In the genomic region with DNA sequence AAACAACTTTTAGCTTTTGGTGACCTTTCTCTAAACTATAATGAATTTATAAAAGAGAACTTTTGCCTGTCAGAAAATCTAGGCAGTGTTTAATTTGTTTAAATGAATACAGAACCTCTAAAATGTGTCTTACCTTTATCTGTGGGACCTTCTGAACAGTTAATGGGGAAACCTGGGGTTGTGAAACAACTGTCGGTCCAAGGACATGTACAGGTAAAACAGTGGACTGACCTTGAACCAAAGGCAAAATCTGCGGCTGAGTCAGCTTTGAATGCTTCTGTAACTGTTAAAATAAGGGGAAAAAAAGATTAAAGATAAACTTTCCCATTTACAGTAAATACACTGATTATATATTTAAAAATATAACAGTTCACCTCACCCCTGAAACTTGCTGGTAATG, we compare ENCODE assay signal across 1 cellular context.
TF ChIP-seq lines count a peak whose summit lies in the region.

No MANE protein-coding gene starts in this region.

TF ChIP-seq in HepG2, 621 proteins besides CTCF, POLR2A, EP300 and RAD21 (continued from another document and continues in another):
- TF ChIP-seq, protein P1, sequence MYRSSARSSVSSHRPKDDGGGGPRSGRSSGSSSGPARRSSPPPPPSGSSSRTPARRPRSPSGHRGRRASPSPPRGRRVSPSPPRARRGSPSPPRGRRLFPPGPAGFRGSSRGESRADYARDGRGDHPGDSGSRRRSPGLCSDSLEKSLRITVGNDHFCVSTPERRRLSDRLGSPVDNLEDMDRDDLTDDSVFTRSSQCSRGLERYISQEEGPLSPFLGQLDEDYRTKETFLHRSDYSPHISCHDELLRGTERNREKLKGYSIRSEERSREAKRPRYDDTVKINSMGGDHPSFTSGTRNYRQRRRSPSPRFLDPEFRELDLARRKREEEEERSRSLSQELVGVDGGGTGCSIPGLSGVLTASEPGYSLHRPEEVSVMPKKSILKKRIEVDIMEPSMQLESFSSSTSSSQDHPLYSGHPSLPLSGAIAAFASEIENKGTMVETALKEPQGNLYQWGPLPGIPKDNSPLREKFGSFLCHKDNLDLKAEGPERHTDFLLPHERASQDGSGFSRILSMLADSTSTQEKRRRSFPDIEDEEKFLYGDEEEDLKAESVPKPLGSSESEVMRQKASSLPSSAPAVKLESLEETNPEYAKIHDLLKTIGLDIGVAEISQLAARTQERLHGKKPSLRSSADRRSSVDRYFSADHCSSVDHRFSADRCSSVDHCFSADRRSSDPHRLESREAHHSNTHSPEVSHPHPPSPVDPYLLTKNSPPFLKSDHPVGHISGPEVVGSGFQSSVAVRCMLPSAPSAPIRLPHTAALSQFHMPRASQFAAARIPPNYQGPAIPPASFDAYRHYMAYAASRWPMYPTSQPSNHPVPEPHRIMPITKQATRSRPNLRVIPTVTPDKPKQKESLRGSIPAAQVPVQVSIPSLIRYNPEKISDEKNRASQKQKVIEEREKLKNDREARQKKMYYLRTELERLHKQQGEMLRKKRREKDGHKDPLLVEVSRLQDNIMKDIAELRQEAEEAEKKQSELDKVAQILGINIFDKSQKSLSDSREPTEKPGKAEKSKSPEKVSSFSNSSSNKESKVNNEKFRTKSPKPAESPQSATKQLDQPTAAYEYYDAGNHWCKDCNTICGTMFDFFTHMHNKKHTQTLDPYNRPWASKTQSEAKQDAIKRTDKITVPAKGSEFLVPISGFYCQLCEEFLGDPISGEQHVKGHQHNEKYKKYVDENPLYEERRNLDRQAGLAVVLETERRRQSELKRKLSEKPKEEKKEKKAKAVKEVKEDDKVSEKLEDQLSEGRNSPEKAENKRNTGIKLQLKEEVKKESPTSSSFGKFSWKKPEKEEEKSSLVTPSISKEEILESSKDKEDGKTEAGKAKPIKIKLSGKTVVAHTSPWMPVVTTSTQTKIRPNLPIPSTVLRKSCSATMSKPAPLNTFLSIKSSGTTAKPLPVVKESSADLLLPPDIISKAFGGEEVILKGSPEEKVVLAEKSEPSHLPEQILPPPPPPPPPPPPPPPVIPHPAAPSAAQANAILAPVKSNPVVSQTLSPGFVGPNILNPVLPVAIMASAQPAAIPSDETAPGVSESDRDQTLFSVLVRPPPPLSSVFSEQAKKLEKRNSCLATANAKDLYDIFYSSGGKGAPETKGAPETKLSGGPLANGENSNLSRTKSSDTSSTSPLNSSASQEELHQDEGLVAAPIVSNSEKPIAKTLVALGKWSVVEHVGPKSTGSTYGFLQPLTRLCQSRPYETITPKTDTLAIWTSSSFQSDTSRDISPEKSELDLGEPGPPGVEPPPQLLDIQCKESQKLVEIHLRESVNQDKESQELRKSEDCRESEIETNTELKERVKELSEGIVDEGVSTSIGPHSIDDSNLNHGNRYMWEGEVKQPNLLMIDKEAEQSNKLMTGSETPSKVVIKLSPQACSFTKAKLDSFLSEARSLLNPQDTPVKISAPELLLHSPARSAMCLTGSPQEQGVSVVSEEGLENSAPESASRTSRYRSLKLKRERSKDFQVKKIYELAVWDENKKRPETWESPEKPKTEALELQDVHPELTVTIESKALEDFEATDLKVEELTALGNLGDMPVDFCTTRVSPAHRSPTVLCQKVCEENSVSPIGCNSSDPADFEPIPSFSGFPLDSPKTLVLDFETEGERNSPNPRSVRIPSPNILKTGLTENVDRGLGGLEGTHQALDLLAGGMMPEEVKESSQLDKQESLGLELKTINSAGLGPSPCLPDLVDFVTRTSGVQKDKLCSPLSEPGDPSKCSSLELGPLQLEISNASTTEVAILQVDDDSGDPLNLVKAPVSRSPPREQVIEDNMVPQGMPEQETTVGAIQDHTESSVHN (CRISPR knock-in tag; IDR thresholded peaks at IDR 0.05) = no peak
- no peak for TF ChIP-seq TBL1XR1 (IDR thresholded peaks at IDR 0.05; ENCODE audit: borderline replicate concordance, low read length, partially characterized antibody)
- no peak for TF ChIP-seq ARNT2 (CRISPR knock-in tag; IDR thresholded peaks at IDR 0.05; ENCODE audit: low read depth)
- TF ChIP-seq GLI4 (CRISPR knock-in tag; IDR thresholded peaks at IDR 0.05; ENCODE audit: borderline replicate concordance) = no peak
- TF ChIP-seq, protein P2, sequence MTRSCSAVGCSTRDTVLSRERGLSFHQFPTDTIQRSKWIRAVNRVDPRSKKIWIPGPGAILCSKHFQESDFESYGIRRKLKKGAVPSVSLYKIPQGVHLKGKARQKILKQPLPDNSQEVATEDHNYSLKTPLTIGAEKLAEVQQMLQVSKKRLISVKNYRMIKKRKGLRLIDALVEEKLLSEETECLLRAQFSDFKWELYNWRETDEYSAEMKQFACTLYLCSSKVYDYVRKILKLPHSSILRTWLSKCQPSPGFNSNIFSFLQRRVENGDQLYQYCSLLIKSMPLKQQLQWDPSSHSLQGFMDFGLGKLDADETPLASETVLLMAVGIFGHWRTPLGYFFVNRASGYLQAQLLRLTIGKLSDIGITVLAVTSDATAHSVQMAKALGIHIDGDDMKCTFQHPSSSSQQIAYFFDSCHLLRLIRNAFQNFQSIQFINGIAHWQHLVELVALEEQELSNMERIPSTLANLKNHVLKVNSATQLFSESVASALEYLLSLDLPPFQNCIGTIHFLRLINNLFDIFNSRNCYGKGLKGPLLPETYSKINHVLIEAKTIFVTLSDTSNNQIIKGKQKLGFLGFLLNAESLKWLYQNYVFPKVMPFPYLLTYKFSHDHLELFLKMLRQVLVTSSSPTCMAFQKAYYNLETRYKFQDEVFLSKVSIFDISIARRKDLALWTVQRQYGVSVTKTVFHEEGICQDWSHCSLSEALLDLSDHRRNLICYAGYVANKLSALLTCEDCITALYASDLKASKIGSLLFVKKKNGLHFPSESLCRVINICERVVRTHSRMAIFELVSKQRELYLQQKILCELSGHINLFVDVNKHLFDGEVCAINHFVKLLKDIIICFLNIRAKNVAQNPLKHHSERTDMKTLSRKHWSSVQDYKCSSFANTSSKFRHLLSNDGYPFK (CRISPR knock-in tag; IDR thresholded peaks at IDR 0.05; ENCODE audit: borderline replicate concordance) = no peak
- TF ChIP-seq PAX8 (CRISPR knock-in tag; IDR thresholded peaks at IDR 0.05; ENCODE audit: borderline replicate concordance) = no peak
- TF ChIP-seq ZNF138 (CRISPR knock-in tag; IDR thresholded peaks at IDR 0.05; ENCODE audit: low read depth) = no peak
- no peak for TF ChIP-seq FOXK2 (IDR thresholded peaks at IDR 0.05)
- peak; percentile 41; the same call in 1 of the 2 replicates for TF ChIP-seq ZNF652 (CRISPR knock-in tag; IDR thresholded peaks at IDR 0.05; ENCODE audit: borderline replicate concordance, low read depth)
- TF ChIP-seq, protein P3, sequence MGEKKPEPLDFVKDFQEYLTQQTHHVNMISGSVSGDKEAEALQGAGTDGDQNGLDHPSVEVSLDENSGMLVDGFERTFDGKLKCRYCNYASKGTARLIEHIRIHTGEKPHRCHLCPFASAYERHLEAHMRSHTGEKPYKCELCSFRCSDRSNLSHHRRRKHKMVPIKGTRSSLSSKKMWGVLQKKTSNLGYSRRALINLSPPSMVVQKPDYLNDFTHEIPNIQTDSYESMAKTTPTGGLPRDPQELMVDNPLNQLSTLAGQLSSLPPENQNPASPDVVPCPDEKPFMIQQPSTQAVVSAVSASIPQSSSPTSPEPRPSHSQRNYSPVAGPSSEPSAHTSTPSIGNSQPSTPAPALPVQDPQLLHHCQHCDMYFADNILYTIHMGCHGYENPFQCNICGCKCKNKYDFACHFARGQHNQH (CRISPR knock-in tag; IDR thresholded peaks at IDR 0.05) = 0 out of 2 replicates have a peak, but pooled peaks have one; percentile 29
- TF ChIP-seq, protein P4, sequence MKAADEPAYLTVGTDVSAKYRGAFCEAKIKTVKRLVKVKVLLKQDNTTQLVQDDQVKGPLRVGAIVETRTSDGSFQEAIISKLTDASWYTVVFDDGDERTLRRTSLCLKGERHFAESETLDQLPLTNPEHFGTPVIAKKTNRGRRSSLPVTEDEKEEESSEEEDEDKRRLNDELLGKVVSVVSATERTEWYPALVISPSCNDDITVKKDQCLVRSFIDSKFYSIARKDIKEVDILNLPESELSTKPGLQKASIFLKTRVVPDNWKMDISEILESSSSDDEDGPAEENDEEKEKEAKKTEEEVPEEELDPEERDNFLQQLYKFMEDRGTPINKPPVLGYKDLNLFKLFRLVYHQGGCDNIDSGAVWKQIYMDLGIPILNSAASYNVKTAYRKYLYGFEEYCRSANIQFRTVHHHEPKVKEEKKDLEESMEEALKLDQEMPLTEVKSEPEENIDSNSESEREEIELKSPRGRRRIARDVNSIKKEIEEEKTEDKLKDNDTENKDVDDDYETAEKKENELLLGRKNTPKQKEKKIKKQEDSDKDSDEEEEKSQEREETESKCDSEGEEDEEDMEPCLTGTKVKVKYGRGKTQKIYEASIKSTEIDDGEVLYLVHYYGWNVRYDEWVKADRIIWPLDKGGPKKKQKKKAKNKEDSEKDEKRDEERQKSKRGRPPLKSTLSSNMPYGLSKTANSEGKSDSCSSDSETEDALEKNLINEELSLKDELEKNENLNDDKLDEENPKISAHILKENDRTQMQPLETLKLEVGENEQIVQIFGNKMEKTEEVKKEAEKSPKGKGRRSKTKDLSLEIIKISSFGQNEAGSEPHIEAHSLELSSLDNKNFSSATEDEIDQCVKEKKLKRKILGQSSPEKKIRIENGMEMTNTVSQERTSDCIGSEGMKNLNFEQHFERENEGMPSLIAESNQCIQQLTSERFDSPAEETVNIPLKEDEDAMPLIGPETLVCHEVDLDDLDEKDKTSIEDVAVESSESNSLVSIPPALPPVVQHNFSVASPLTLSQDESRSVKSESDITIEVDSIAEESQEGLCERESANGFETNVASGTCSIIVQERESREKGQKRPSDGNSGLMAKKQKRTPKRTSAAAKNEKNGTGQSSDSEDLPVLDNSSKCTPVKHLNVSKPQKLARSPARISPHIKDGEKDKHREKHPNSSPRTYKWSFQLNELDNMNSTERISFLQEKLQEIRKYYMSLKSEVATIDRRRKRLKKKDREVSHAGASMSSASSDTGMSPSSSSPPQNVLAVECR (CRISPR knock-in tag; IDR thresholded peaks at IDR 0.05; ENCODE audit: borderline replicate concordance) = no peak
- TF ChIP-seq, protein P5, sequence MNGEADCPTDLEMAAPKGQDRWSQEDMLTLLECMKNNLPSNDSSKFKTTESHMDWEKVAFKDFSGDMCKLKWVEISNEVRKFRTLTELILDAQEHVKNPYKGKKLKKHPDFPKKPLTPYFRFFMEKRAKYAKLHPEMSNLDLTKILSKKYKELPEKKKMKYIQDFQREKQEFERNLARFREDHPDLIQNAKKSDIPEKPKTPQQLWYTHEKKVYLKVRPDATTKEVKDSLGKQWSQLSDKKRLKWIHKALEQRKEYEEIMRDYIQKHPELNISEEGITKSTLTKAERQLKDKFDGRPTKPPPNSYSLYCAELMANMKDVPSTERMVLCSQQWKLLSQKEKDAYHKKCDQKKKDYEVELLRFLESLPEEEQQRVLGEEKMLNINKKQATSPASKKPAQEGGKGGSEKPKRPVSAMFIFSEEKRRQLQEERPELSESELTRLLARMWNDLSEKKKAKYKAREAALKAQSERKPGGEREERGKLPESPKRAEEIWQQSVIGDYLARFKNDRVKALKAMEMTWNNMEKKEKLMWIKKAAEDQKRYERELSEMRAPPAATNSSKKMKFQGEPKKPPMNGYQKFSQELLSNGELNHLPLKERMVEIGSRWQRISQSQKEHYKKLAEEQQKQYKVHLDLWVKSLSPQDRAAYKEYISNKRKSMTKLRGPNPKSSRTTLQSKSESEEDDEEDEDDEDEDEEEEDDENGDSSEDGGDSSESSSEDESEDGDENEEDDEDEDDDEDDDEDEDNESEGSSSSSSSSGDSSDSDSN (CRISPR knock-in tag; IDR thresholded peaks at IDR 0.05) = no peak
- TF ChIP-seq ZNF883 (CRISPR knock-in tag; IDR thresholded peaks at IDR 0.05; ENCODE audit: not compliant biosample characterization) = no peak
- TF ChIP-seq ZNF790 (CRISPR knock-in tag; IDR thresholded peaks at IDR 0.05; ENCODE audit: borderline replicate concordance) = no peak
- no peak for TF ChIP-seq ZNF619 (CRISPR knock-in tag; IDR thresholded peaks at IDR 0.05)
- TF ChIP-seq, protein P6, sequence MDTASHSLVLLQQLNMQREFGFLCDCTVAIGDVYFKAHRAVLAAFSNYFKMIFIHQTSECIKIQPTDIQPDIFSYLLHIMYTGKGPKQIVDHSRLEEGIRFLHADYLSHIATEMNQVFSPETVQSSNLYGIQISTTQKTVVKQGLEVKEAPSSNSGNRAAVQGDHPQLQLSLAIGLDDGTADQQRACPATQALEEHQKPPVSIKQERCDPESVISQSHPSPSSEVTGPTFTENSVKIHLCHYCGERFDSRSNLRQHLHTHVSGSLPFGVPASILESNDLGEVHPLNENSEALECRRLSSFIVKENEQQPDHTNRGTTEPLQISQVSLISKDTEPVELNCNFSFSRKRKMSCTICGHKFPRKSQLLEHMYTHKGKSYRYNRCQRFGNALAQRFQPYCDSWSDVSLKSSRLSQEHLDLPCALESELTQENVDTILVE (CRISPR knock-in tag; IDR thresholded peaks at IDR 0.05) = no peak
- TF ChIP-seq, protein P7, sequence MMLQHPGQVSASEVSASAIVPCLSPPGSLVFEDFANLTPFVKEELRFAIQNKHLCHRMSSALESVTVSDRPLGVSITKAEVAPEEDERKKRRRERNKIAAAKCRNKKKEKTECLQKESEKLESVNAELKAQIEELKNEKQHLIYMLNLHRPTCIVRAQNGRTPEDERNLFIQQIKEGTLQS (CRISPR knock-in tag; IDR thresholded peaks at IDR 0.05) = 0 out of 2 replicates have a peak, but pooled peaks have one; percentile 21
- no peak for TF ChIP-seq ZNF629 (CRISPR knock-in tag; conservative IDR thresholded peaks at IDR 0.05)
- peak; percentile 26; the same call in 1 of the 2 replicates for TF ChIP-seq MIXL1 (CRISPR knock-in tag; IDR thresholded peaks at IDR 0.05)
- peak; percentile 45 for TF ChIP-seq TCF7 (IDR thresholded peaks at IDR 0.05; ENCODE audit: low read depth)
- TF ChIP-seq ZBTB20 (CRISPR knock-in tag; IDR thresholded peaks at IDR 0.05; ENCODE audit: borderline replicate concordance, low read depth) = no peak
- no peak for TF ChIP-seq ZNF331 (CRISPR knock-in tag; IDR thresholded peaks at IDR 0.05)
- no peak for TF ChIP-seq ZNF570 (CRISPR knock-in tag; IDR thresholded peaks at IDR 0.05; ENCODE audit: borderline replicate concordance)
- TF ChIP-seq ZNF207 (IDR thresholded peaks at IDR 0.05; ENCODE audit: borderline replicate concordance) = no peak
- TF ChIP-seq NR2F6 (IDR thresholded peaks at IDR 0.05) = peak; percentile 42
- peak; percentile 48; the same call in 1 of the 2 replicates for TF ChIP-seq NR2F6 (CRISPR knock-in tag; IDR thresholded peaks at IDR 0.05)
- TF ChIP-seq ZNF549 (CRISPR knock-in tag; IDR thresholded peaks at IDR 0.05) = no peak
- TF ChIP-seq, protein P8, sequence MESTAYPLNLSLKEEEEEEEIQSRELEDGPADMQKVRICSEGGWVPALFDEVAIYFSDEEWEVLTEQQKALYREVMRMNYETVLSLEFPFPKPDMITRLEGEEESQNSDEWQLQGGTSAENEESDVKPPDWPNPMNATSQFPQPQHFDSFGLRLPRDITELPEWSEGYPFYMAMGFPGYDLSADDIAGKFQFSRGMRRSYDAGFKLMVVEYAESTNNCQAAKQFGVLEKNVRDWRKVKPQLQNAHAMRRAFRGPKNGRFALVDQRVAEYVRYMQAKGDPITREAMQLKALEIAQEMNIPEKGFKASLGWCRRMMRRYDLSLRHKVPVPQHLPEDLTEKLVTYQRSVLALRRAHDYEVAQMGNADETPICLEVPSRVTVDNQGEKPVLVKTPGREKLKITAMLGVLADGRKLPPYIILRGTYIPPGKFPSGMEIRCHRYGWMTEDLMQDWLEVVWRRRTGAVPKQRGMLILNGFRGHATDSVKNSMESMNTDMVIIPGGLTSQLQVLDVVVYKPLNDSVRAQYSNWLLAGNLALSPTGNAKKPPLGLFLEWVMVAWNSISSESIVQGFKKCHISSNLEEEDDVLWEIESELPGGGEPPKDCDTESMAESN (CRISPR knock-in tag; conservative IDR thresholded peaks at IDR 0.05) = no peak
- peak; percentile 83 for TF ChIP-seq FOSL2 (CRISPR knock-in tag; IDR thresholded peaks at IDR 0.05)
- no peak for TF ChIP-seq CREB1 (IDR thresholded peaks at IDR 0.05)
- TF ChIP-seq CREB1 (CRISPR knock-in tag; IDR thresholded peaks at IDR 0.05) = 0 out of 2 replicates have a peak, but pooled peaks have one; percentile 25
- TF ChIP-seq CHD4 (IDR thresholded peaks at IDR 0.05; ENCODE audit: borderline replicate concordance, low read length) = peak; percentile 43; the same call in 1 of the 2 replicates
- no peak for TF ChIP-seq ZC3H4 (CRISPR knock-in tag; IDR thresholded peaks at IDR 0.05; ENCODE audit: borderline replicate concordance)
- TF ChIP-seq NR2C2 (CRISPR knock-in tag; IDR thresholded peaks at IDR 0.05; ENCODE audit: borderline replicate concordance) = peak; percentile 30; the same call in 1 of the 2 replicates
